27 cellular contexts compared by ENCODE assay signal in the genomic region with DNA sequence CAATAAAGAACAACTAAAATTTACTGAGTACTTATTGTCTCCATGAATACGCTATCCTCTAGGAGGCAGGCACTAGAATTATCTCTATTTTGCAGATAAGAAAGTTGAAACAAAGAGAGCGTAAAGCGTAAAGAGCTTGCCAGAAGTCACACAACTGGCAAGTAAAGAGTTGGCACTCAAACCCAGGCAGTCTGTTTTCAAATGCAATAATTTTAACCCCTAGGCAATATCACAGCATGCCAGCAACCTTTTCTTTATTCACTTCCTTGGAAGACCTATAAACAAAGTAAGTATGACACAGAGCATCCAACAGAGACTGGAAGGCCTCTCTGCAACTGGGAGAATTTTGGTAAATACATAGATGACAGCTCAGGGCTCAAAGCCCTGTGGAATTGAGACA. TPM values are rescaled to one million over a fixed set of nuclear protein-coding genes. Genes with fewer than 3 reads are reported as not detected.
"Had no signal": no experiment of that assay in that cellular context is flagged by ENCODE, and none has a peak within 500 bp of the region (broad histone marks: within the 10 kb centered on the region; RNA-seq: fewer than 3 reads in every experiment).

No MANE protein-coding gene starts in this region.

- DNase-seq: effector memory CD8-positive, alpha-beta T cell; gastrocnemius medialis; heart right ventricle; hypothalamus; kidney glomerular epithelial cell; midbrain; nucleus accumbens; ovary; sigmoid colon; stimulated activated CD4-positive, alpha-beta T cell treated with anti-CD3 and anti-CD28 coated beads, Interleukin-2, amount 100 ng/mL, for 24 hours; stimulated activated CD4-positive, alpha-beta T cell treated with anti-CD3 and anti-CD28 coated beads, Interleukin-4, amount 100 ng/mL, for 4 hours; stimulated activated naive B cell treated with anti-CD40 and anti-IgM and Interleukin-4, amounts not matched to agents 10 μg/mL and 1 μg/mL and 100 μg/mL, for 72 hours; stimulated activated naive CD8-positive, alpha-beta T cell treated with anti-CD3 and anti-CD28 coated beads, Interleukin-15, amount 100 ng/mL, for 72 hours; transverse colon had no signal

- H3K27me3 ChIP-seq: esophagus muscularis mucosa, gastrocnemius medialis, neural progenitor cell, ovary, right atrium auricular region, sigmoid colon, transverse colon had no signal

- H3K36me3 ChIP-seq: esophagus muscularis mucosa, gastrocnemius medialis, heart right ventricle, neural progenitor cell, ovary, right atrium auricular region, sigmoid colon, thoracic aorta, transverse colon had no signal

- H3K4me1 ChIP-seq: neural progenitor cell, right atrium auricular region had no signal

- H3K27ac ChIP-seq: epithelial cell of prostate, esophagus muscularis mucosa, heart right ventricle, neural progenitor cell, ovary, right atrium auricular region, sigmoid colon, skin epidermis, thoracic aorta, transverse colon had no signal

- H3K4me3 ChIP-seq: esophagus muscularis mucosa, gastrocnemius medialis, heart right ventricle, neural progenitor cell, ovary, right atrium auricular region, sigmoid colon, skin epidermis, thoracic aorta, transverse colon had no signal

- ATAC-seq: effector memory CD8-positive, alpha-beta T cell; gastrocnemius medialis; heart right ventricle; natural killer cell treated with Interleukin-12 subunit alpha and Interleukin-12 subunit beta and Interleukin-15 and Interleukin-18, amount 100 ng/mL, for 72 hours; stimulated activated naive B cell treated with anti-CD40 and anti-IgM and Interleukin-4, amounts not matched to agents 10 μg/mL and 1 μg/mL and 100 μg/mL, for 72 hours; stimulated activated naive CD8-positive, alpha-beta T cell treated with anti-CD3 and anti-CD28 coated beads, Interleukin-15, amount 100 ng/mL, for 72 hours had no signal

- H3K9me3 ChIP-seq: esophagus muscularis mucosa, gastrocnemius medialis, heart right ventricle, ovary, right atrium auricular region, sigmoid colon, thoracic aorta, transverse colon had no signal

RNA-seq across cellular contexts. Expression of gene AMELX, which starts 23.2 kb away (rescaled TPM):
- total RNA-seq: esophagus muscularis mucosa; fibroblast of villous mesenchyme; gastrocnemius medialis; heart right ventricle; liver; lung microvascular endothelial cell; natural killer cell treated with Interleukin-12 subunit alpha and Interleukin-12 subunit beta and Interleukin-15 and Interleukin-18, amount 100 ng/mL, for 72 hours; ovary; posterior vena cava; right atrium auricular region; sigmoid colon; subcutaneous adipose tissue; thoracic aorta; transverse colon; ureter had no signal
- polyA plus RNA-seq: heart right ventricle, liver, ovary, sigmoid colon had no signal
